Comparison of ENCODE assay signal across 8 cellular contexts in genomic region chr20:22312744-22313346, GRCh38.
A peak's percentile ranks its signal among the peaks of the same experiment; 100 is the strongest.
DNase-seq lines count a peak whose midpoint lies in the region; ATAC-seq and TF ChIP-seq lines count a peak whose summit lies in the region.

No MANE protein-coding gene starts in this region.

- H3K4me3 ChIP-seq in esophagus muscularis mucosa: no peak overlapping the region

- no peaks in the 10 kb centered on the region for H3K4me1 ChIP-seq in esophagus muscularis mucosa

- no peaks in the 10 kb centered on the region for H3K36me3 ChIP-seq in esophagus muscularis mucosa

- no peaks in the 10 kb centered on the region for H3K36me3 Mint-ChIP-seq in activated CD8-positive, alpha-beta T cell treated with anti-CD3 and anti-CD28 coated beads for 36 hours (ENCODE audit: low read depth)
- no peaks in the 10 kb centered on the region for H3K36me3 Mint-ChIP-seq in activated CD8-positive, alpha-beta T cell treated with anti-CD3 and anti-CD28 coated beads, Interleukin-2, amount 10 ng/mL, durations not matched to agents 7 days and 5 days (ENCODE audit: low read depth)

- CTCF ChIA-PET in activated CD8-positive, alpha-beta T cell treated with anti-CD3 and anti-CD28 coated beads for 36 hours (lab: Charles Lee): no interaction called here
- CTCF ChIA-PET in activated CD8-positive, alpha-beta T cell treated with anti-CD3 and anti-CD28 coated beads, Interleukin-2, amount 10 ng/mL, durations not matched to agents 7 days and 5 days (lab: Charles Lee): no interaction called here

- no peaks in the 10 kb centered on the region for H3K4me1 Mint-ChIP-seq in activated CD8-positive, alpha-beta T cell treated with anti-CD3 and anti-CD28 coated beads for 36 hours (ENCODE audit: low read depth)
- H3K4me1 Mint-ChIP-seq in activated CD8-positive, alpha-beta T cell treated with anti-CD3 and anti-CD28 coated beads, Interleukin-2, amount 10 ng/mL, durations not matched to agents 7 days and 5 days (ENCODE audit: low read depth): no peaks in the 10 kb centered on the region

- no peak for ATAC-seq in activated CD8-positive, alpha-beta T cell treated with anti-CD3 and anti-CD28 coated beads for 36 hours
- ATAC-seq in activated CD8-positive, alpha-beta T cell treated with anti-CD3 and anti-CD28 coated beads, Interleukin-2, amount 10 ng/mL, durations not matched to agents 7 days and 5 days: no peak
- no peak for ATAC-seq in HG02588 (IDR thresholded peaks at IDR 0.05; ENCODE audit: unreplicated experiment)
- ATAC-seq in HG03095 (IDR thresholded peaks at IDR 0.05; ENCODE audit: unreplicated experiment): no peak

- H3K27me3 Mint-ChIP-seq in activated CD8-positive, alpha-beta T cell treated with anti-CD3 and anti-CD28 coated beads for 36 hours: no peaks in the 10 kb centered on the region
- no peaks in the 10 kb centered on the region for H3K27me3 Mint-ChIP-seq in activated CD8-positive, alpha-beta T cell treated with anti-CD3 and anti-CD28 coated beads, Interleukin-2, amount 10 ng/mL, durations not matched to agents 7 days and 5 days (ENCODE audit: low read depth)

- TF ChIP-seq EP300 in esophagus muscularis mucosa (IDR thresholded peaks at IDR 0.05): no peak

- 2% methylated on average over 6 of the region's 6 CpGs for WGBS in esophagus muscularis mucosa

- peak; percentile 41 for TF ChIP-seq CTCF in activated CD8-positive, alpha-beta T cell treated with anti-CD3 and anti-CD28 coated beads for 36 hours (IDR thresholded peaks at IDR 0.05)
- TF ChIP-seq CTCF in esophagus muscularis mucosa (IDR thresholded peaks at IDR 0.05): peak; percentile 39 to 71 (median 62)

- H3K27ac ChIP-seq in esophagus muscularis mucosa (replicated peaks in 1 of 4): no peak overlapping the region

- TF ChIP-seq POLR2A in esophagus muscularis mucosa (IDR thresholded peaks at IDR 0.05; ENCODE audit: low read depth): no peak

- intact Hi-C loops in activated CD8-positive, alpha-beta T cell treated with anti-CD3 and anti-CD28 coated beads for 36 hours (cut with micrococcal nuclease): no loop called here
- intact Hi-C loops in esophagus muscularis mucosa (cut with DNase I): loop anchor here (5.0 kb wide), 1 partner anchor 596 kb away; no protein-coding TSS in a partner anchor

- peaks cover 2% of the 10 kb centered on the region for H3K9me3 Mint-ChIP-seq in activated CD8-positive, alpha-beta T cell treated with anti-CD3 and anti-CD28 coated beads for 36 hours
- no peaks in the 10 kb centered on the region for H3K9me3 Mint-ChIP-seq in activated CD8-positive, alpha-beta T cell treated with anti-CD3 and anti-CD28 coated beads, Interleukin-2, amount 10 ng/mL, durations not matched to agents 7 days and 5 days (ENCODE audit: insufficient read depth)

- peak; percentile 4 for DNase-seq in activated CD8-positive, alpha-beta T cell treated with anti-CD3 and anti-CD28 coated beads for 36 hours
- no peak for DNase-seq in activated CD8-positive, alpha-beta T cell treated with anti-CD3 and anti-CD28 coated beads, Interleukin-2, amount 10 ng/mL, durations not matched to agents 7 days and 5 days
- DNase-seq in NCI-H460 (ENCODE audit: extremely low read depth, low read depth): peak; percentile 40
- no peak for DNase-seq in esophagus muscularis mucosa (ENCODE audit: extremely low spot score)
- DNase-seq in pons (ENCODE audit: low spot score): peak; percentile 47
- no peak for DNase-seq in cerebellar nuclear complex (lab: John Stamatoyannopoulos, UW)

- H3K27me3 ChIP-seq in esophagus muscularis mucosa: no peaks in the 10 kb centered on the region

- POLR2A ChIA-PET in activated CD8-positive, alpha-beta T cell treated with anti-CD3 and anti-CD28 coated beads for 36 hours (lab: Charles Lee): no interaction called here
- POLR2A ChIA-PET in activated CD8-positive, alpha-beta T cell treated with anti-CD3 and anti-CD28 coated beads, Interleukin-2, amount 10 ng/mL, durations not matched to agents 7 days and 5 days (lab: Charles Lee): no interaction called here

- H3K9me3 ChIP-seq in esophagus muscularis mucosa: no peaks in the 10 kb centered on the region

- H3K27ac Mint-ChIP-seq in activated CD8-positive, alpha-beta T cell treated with anti-CD3 and anti-CD28 coated beads for 36 hours: no peak overlapping the region
- H3K27ac Mint-ChIP-seq in activated CD8-positive, alpha-beta T cell treated with anti-CD3 and anti-CD28 coated beads, Interleukin-2, amount 10 ng/mL, durations not matched to agents 7 days and 5 days: no peak overlapping the region

- no peak overlapping the region for H3K4me3 Mint-ChIP-seq in activated CD8-positive, alpha-beta T cell treated with anti-CD3 and anti-CD28 coated beads for 36 hours
- no peak overlapping the region for H3K4me3 Mint-ChIP-seq in activated CD8-positive, alpha-beta T cell treated with anti-CD3 and anti-CD28 coated beads, Interleukin-2, amount 10 ng/mL, durations not matched to agents 7 days and 5 days

Comparison
In these comparisons a context has a peak if more than half of its experiments do, and no peak if none do; other contexts are left out.
1. DNase-seq: peak in activated CD8-positive, alpha-beta T cell treated with anti-CD3 and anti-CD28 coated beads for 36 hours (single experiment), NCI-H460 (single experiment) and pons (single experiment); none in activated CD8-positive, alpha-beta T cell treated with anti-CD3 and anti-CD28 coated beads, Interleukin-2, amount 10 ng/mL, durations not matched to agents 7 days and 5 days (single experiment), esophagus muscularis mucosa (single experiment) and cerebellar nuclear complex (0 of 2).